Comparison of ENCODE assay signal across 30 cellular contexts in the genomic region with DNA sequence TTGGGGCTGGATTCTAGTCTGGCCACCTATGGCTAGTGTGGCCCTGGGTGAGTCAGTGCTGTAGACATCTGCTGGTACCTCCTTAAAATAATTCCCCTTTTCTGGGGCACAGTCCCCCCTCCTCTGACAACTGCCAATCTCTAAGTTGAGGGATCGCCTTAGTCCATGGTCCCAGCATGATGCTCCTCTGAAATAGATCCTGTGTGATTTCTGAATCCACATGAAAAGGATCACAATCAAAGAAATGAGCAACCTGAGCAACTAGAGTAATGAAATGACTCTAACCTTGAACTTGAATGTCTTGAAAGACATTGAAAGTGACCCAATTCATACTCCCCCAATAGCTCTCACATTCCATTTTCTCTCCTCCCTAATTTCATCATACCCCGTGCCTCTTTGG.
"Had no signal": no experiment of that assay in that cellular context is flagged by ENCODE, and none has a peak within 500 bp of the region (broad histone marks: within the 10 kb centered on the region; RNA-seq: fewer than 3 reads in every experiment).

No MANE protein-coding gene starts in this region.

- DNase-seq: activated effector memory CD4-positive, alpha-beta T cell treated with anti-CD3 and anti-CD28 coated beads, Interleukin-2, amount 50 U/mL, for 16 hours; activated effector memory CD4-positive, alpha-beta T cell treated with Interleukin-2 at 50 U/mL for 16 hours; activated gamma-delta T cell; activated gamma-delta T cell treated with Interleukin-2 at 50 U/mL for 16 hours; activated naive CD4-positive, alpha-beta T cell; activated naive CD4-positive, alpha-beta T cell treated with anti-CD3 and anti-CD28 coated beads for 36 hours; activated naive CD4-positive, alpha-beta T cell treated with anti-CD3 and anti-CD28 coated beads, Interleukin-2, amount 10 ng/mL, durations not matched to agents 7 days and 5 days; activated naive CD4-positive, alpha-beta T cell treated with Interleukin-2 at 50 U/mL for 16 hours; activated naive CD8-positive, alpha-beta T cell treated with anti-CD3 and anti-CD28 coated beads for 36 hours; activated naive CD8-positive, alpha-beta T cell treated with anti-CD3 and anti-CD28 coated beads, Interleukin-2, amount 10 ng/mL, durations not matched to agents 7 days and 5 days; activated naive CD8-positive, alpha-beta T cell treated with anti-CD3 and anti-CD28 coated beads, Interleukin-2, amount 50 U/mL, for 24 hours; activated T-cell treated with anti-CD3 and anti-CD28 coated beads for 4 hours; activated T-cell treated with anti-CD3 and anti-CD28 coated beads, Interleukin-2, amount 50 U/mL, for 1 hour; activated T-cell treated with anti-CD3 and anti-CD28 coated beads, Interleukin-2, amount 50 U/mL, for 24 hours; activated T-cell treated with anti-CD3 and anti-CD28 coated beads, Interleukin-2, amount 50 U/mL, for 4 hours; amniotic stem cell; amygdala; anterior cingulate cortex; aorta; body of pancreas; brain microvascular endothelial cell; caudate nucleus; central memory CD4-positive, alpha-beta T cell; cerebellar nuclear complex had no signal

- H3K4me1 Mint-ChIP-seq: activated naive CD4-positive, alpha-beta T cell treated with anti-CD3 and anti-CD28 coated beads, Interleukin-2, amount 10 ng/mL, durations not matched to agents 7 days and 5 days; activated naive CD4-positive, alpha-beta T cell treated with anti-CD3 and anti-CD28 coated beads, Interleukin-2, amount 50 U/mL, for 24 hours; activated naive CD8-positive, alpha-beta T cell treated with anti-CD3 and anti-CD28 coated beads for 36 hours; activated naive CD8-positive, alpha-beta T cell treated with anti-CD3 and anti-CD28 coated beads, Interleukin-2, amount 10 ng/mL, durations not matched to agents 7 days and 5 days; activated naive CD8-positive, alpha-beta T cell treated with anti-CD3 and anti-CD28 coated beads, Interleukin-2, amount 50 U/mL, for 24 hours; brain; central memory CD8-positive, alpha-beta T cell had no signal

- H3K27me3 Mint-ChIP-seq: activated naive CD4-positive, alpha-beta T cell treated with anti-CD3 and anti-CD28 coated beads, Interleukin-2, amount 50 U/mL, for 24 hours; activated naive CD8-positive, alpha-beta T cell; activated naive CD8-positive, alpha-beta T cell treated with anti-CD3 and anti-CD28 coated beads for 36 hours; activated naive CD8-positive, alpha-beta T cell treated with anti-CD3 and anti-CD28 coated beads, Interleukin-2, amount 10 ng/mL, durations not matched to agents 7 days and 5 days; activated naive CD8-positive, alpha-beta T cell treated with anti-CD3 and anti-CD28 coated beads, Interleukin-2, amount 50 U/mL, for 24 hours; activated T-cell treated with anti-CD3 and anti-CD28 coated beads, Interleukin-2, amount 50 U/mL, for 24 hours; central memory CD8-positive, alpha-beta T cell had no signal

- H3K9me3 Mint-ChIP-seq: activated naive CD4-positive, alpha-beta T cell treated with anti-CD3 and anti-CD28 coated beads for 36 hours; activated naive CD4-positive, alpha-beta T cell treated with anti-CD3 and anti-CD28 coated beads, Interleukin-2, amount 50 U/mL, for 24 hours; activated T-cell treated with anti-CD3 and anti-CD28 coated beads, Interleukin-2, amount 50 U/mL, for 24 hours; brain had no signal

- ATAC-seq: activated naive CD8-positive, alpha-beta T cell treated with anti-CD3 and anti-CD28 coated beads, Interleukin-2, amount 50 U/mL, for 24 hours; activated T-cell treated with anti-CD3 and anti-CD28 coated beads, Interleukin-2, amount 50 U/mL, for 4 hours; body of pancreas had no signal

- H3K4me3 Mint-ChIP-seq: activated naive CD4-positive, alpha-beta T cell treated with anti-CD3 and anti-CD28 coated beads for 36 hours; activated naive CD4-positive, alpha-beta T cell treated with anti-CD3 and anti-CD28 coated beads, Interleukin-2, amount 10 ng/mL, durations not matched to agents 7 days and 5 days; activated naive CD4-positive, alpha-beta T cell treated with anti-CD3 and anti-CD28 coated beads, Interleukin-2, amount 50 U/mL, for 24 hours; activated naive CD8-positive, alpha-beta T cell; activated naive CD8-positive, alpha-beta T cell treated with anti-CD3 and anti-CD28 coated beads for 36 hours; activated naive CD8-positive, alpha-beta T cell treated with anti-CD3 and anti-CD28 coated beads, Interleukin-2, amount 10 ng/mL, durations not matched to agents 7 days and 5 days; activated naive CD8-positive, alpha-beta T cell treated with anti-CD3 and anti-CD28 coated beads, Interleukin-2, amount 50 U/mL, for 24 hours; activated T-cell treated with anti-CD3 and anti-CD28 coated beads, Interleukin-2, amount 50 U/mL, for 24 hours; activated T-cell treated with anti-CD3 and anti-CD28 coated beads, Interleukin-2, amount 50 U/mL, for 4 hours; activated T-helper 1 cell treated with anti-CD3 and anti-CD28 coated beads, Interleukin-12 subunit alpha, Interleukin-12 subunit beta, Interleukin-2, Interleukin-4 antibody, amounts not matched to agents 30 ng/mL and 10 ng/mL and 1 ng/mL, durations not matched to agents 14 hours and 24 hours and 36 hours; brain; central memory CD8-positive, alpha-beta T cell had no signal

- H3K27ac Mint-ChIP-seq: activated naive CD4-positive, alpha-beta T cell treated with anti-CD3 and anti-CD28 coated beads for 36 hours; activated naive CD4-positive, alpha-beta T cell treated with anti-CD3 and anti-CD28 coated beads, Interleukin-2, amount 10 ng/mL, durations not matched to agents 7 days and 5 days; activated naive CD4-positive, alpha-beta T cell treated with anti-CD3 and anti-CD28 coated beads, Interleukin-2, amount 50 U/mL, for 24 hours; activated naive CD8-positive, alpha-beta T cell; activated naive CD8-positive, alpha-beta T cell treated with anti-CD3 and anti-CD28 coated beads for 36 hours; activated naive CD8-positive, alpha-beta T cell treated with anti-CD3 and anti-CD28 coated beads, Interleukin-2, amount 10 ng/mL, durations not matched to agents 7 days and 5 days; activated naive CD8-positive, alpha-beta T cell treated with anti-CD3 and anti-CD28 coated beads, Interleukin-2, amount 50 U/mL, for 24 hours; activated T-cell treated with anti-CD3 and anti-CD28 coated beads, Interleukin-2, amount 50 U/mL, for 24 hours; activated T-helper 1 cell treated with anti-CD3 and anti-CD28 coated beads, Interleukin-12 subunit alpha, Interleukin-12 subunit beta, Interleukin-2, Interleukin-4 antibody, amounts not matched to agents 30 ng/mL and 10 ng/mL and 1 ng/mL, durations not matched to agents 14 hours and 24 hours and 36 hours; activated T-helper 2 cell treated with anti-CD3 and anti-CD28 coated beads, Interferon-gamma antibody, Interleukin-2, Interleukin-4, amounts not matched to agents 10 μg/mL and 5 μg/mL and 100 μg/mL, durations not matched to agents 14 hours and 24 hours and 36 hours; brain had no signal

- H3K36me3 Mint-ChIP-seq: activated naive CD4-positive, alpha-beta T cell treated with anti-CD3 and anti-CD28 coated beads, Interleukin-2, amount 10 ng/mL, durations not matched to agents 7 days and 5 days; activated naive CD4-positive, alpha-beta T cell treated with anti-CD3 and anti-CD28 coated beads, Interleukin-2, amount 50 U/mL, for 24 hours; activated naive CD8-positive, alpha-beta T cell; activated naive CD8-positive, alpha-beta T cell treated with anti-CD3 and anti-CD28 coated beads for 36 hours; brain had no signal
